16 cellular contexts compared by ENCODE assay signal in the genomic region with DNA sequence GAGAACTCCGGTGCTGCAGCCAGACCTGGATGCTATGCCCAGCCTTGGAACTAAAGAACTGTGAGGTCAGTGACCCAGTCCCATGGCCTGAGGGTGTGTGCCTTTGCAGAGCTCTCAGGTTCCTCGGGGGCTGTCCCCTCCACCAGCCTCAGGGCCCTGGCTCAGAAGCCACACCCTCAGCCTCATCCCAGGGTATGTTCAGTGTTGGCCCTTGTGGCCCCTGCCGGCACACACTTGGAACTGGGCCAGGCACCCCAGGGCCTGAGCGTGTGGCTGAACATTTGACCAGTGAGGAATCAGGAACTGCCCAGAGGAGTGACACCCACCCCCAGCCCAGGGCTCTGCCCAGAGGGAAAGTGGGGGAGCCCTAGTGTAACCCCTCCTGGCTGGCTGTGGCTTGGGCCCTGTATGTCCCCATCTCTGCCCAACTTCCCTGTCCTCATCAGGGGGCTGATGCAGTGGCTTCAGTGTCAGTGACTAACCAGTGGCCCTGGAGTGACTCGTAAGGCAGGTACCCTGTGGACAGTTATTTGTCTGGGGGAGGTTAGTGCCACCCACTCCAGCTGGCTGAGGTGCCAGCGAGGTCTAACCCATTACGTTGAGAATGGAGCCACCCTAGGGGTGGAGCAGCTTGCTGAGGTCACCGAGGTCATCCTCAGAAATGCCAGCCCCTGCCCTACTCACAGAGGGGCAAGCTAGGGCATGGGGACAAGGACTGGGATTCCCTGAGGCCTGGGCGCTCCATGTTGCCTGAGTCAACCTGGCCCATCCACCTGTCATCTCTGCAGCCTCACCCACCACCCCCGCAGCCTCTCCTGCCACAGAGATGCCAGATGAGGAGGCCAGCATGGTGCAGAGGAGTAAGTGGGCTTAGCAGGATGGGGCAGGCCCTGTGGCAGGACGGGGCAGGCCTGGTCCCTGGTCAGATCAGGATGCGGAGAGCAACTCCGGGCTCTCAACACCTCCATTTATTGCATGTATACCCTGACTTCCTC. TPM values are rescaled to one million over a fixed set of nuclear protein-coding genes. Genes with fewer than 3 reads are reported as not detected.
DNase-seq lines count a peak whose midpoint lies in the region; ATAC-seq, FAIRE-seq and TF ChIP-seq lines count a peak whose summit lies in the region.
"Had no signal": no experiment of that assay in that cellular context is flagged by ENCODE, and none has a peak within 500 bp of the region (broad histone marks: within the 10 kb centered on the region; RNA-seq: fewer than 3 reads in every experiment).

No MANE protein-coding gene starts in this region.

- no peak for DNase-seq in stimulated activated naive CD8-positive, alpha-beta T cell treated with anti-CD3 and anti-CD28 coated beads, Interleukin-15, amount 100 ng/mL, for 72 hours
- DNase-seq in stimulated activated naive CD8-positive, alpha-beta T cell treated with anti-CD3 and anti-CD28 coated beads, Interleukin-15, Interleukin-2, amounts not matched to agents 100 U/mL and 50 U/mL, for 24 hours = no peak
- DNase-seq in M059J (ENCODE audit: low read depth) (peak; percentile 55), urothelium cell line (ENCODE audit: low spot score) (no peak), DMS53 treated with DMSO at 0.1 percent for 48 hours (lab: John Stamatoyannopoulos, UW; ENCODE audit: unreplicated experiment) (no peak), prostate gland (ENCODE audit: low spot score) (no peak)
- DNase-seq in central memory CD8-positive, alpha-beta T cell (ENCODE audit: low spot score in 2 of 2) = no peak
- no peak for DNase-seq in stimulated activated naive B cell treated with anti-CD40 and anti-IgM and Interleukin-4, amounts not matched to agents 10 μg/mL and 1 μg/mL and 100 μg/mL, for 72 hours
- DNase-seq: caudate nucleus; head of caudate nucleus; left cardiac atrium; NCI-H2227 treated with DMSO at 0.1 percent for 48 hours; stimulated activated CD4-positive, alpha-beta T cell treated with anti-CD3 and anti-CD28 coated beads, Interleukin-4, amount 100 ng/mL, for 24 hours; stimulated activated naive CD4-positive, alpha-beta T cell treated with Interleukin-2 at 50 U/mL for 16 hours had no signal

- H3K36me3 ChIP-seq in prostate gland = no peaks in the 10 kb centered on the region

- no peak for FAIRE-seq in urothelium cell line (lab: Jason Lieb, UNC)

- peaks cover 0 to 6% of the 10 kb centered on the region in 2 donors for H3K9me3 Mint-ChIP-seq in stimulated activated naive CD8-positive, alpha-beta T cell treated with anti-CD3 and anti-CD28 coated beads, Interleukin-15, amount 100 ng/mL, for 72 hours
- no peaks in the 10 kb centered on the region for H3K9me3 Mint-ChIP-seq in central memory CD8-positive, alpha-beta T cell
- H3K9me3 Mint-ChIP-seq in stimulated activated naive B cell treated with anti-CD40 and anti-IgM and Interleukin-4, amounts not matched to agents 10 μg/mL and 1 μg/mL and 100 μg/mL, for 72 hours = peaks cover 0 to 6% of the 10 kb centered on the region in 2 donors

- ATAC-seq in stimulated activated naive CD8-positive, alpha-beta T cell treated with anti-CD3 and anti-CD28 coated beads, Interleukin-15, amount 100 ng/mL, for 72 hours = no peak
- ATAC-seq in stimulated activated naive CD8-positive, alpha-beta T cell treated with anti-CD3 and anti-CD28 coated beads, Interleukin-15, Interleukin-2, amounts not matched to agents 100 U/mL and 50 U/mL, for 24 hours = no peak
- no peak for ATAC-seq in central memory CD8-positive, alpha-beta T cell (replicated peaks; ENCODE audit: extremely low read depth, poor library complexity, severe bottlenecking)
- no peak for ATAC-seq in stimulated activated naive B cell treated with anti-CD40 and anti-IgM and Interleukin-4, amounts not matched to agents 10 μg/mL and 1 μg/mL and 100 μg/mL, for 72 hours (replicated peaks)
- ATAC-seq: left cardiac atrium, sciatic nerve had no signal

- H3K27ac ChIP-seq in prostate gland = no peak overlapping the region
- H3K27ac ChIP-seq: BLaER1 treated with 17β-estradiol and CSF1 and Interleukin-3, amounts not matched to agents 10 nM and 100 nM had no signal

- no peak for TF ChIP-seq CTCF in prostate gland (IDR thresholded peaks at IDR 0.05)

- no peaks in the 10 kb centered on the region for H3K9me3 ChIP-seq in prostate gland

- peaks cover 47% of the 10 kb centered on the region for H3K27me3 Mint-ChIP-seq in stimulated activated naive CD8-positive, alpha-beta T cell treated with anti-CD3 and anti-CD28 coated beads, Interleukin-15, amount 100 ng/mL, for 72 hours
- peaks cover 10% of the 10 kb centered on the region for H3K27me3 Mint-ChIP-seq in central memory CD8-positive, alpha-beta T cell
- H3K27me3 Mint-ChIP-seq in stimulated activated naive B cell treated with anti-CD40 and anti-IgM and Interleukin-4, amounts not matched to agents 10 μg/mL and 1 μg/mL and 100 μg/mL, for 72 hours = peaks cover 29 to 44% of the 10 kb centered on the region in 2 donors

- H3K4me3 ChIP-seq in prostate gland = no peak overlapping the region
- H3K4me3 ChIP-seq: BLaER1 treated with 17β-estradiol and CSF1 and Interleukin-3, amounts not matched to agents 10 nM and 100 nM had no signal

- 74% methylated on average over 11 of the region's 13 CpGs for WGBS in prostate gland

- H3K4me3 Mint-ChIP-seq in stimulated activated naive CD8-positive, alpha-beta T cell treated with anti-CD3 and anti-CD28 coated beads, Interleukin-15, amount 100 ng/mL, for 72 hours = peak overlapping the region; percentile 49 to 67
- peak overlapping the region; percentile 79 for H3K4me3 Mint-ChIP-seq in central memory CD8-positive, alpha-beta T cell
- peak overlapping the region; percentile 44 to 83 for H3K4me3 Mint-ChIP-seq in stimulated activated naive B cell treated with anti-CD40 and anti-IgM and Interleukin-4, amounts not matched to agents 10 μg/mL and 1 μg/mL and 100 μg/mL, for 72 hours

- intact Hi-C loops in prostate gland (cut with DNase I) = no loop called here

- H3K4me1 Mint-ChIP-seq in stimulated activated naive CD8-positive, alpha-beta T cell treated with anti-CD3 and anti-CD28 coated beads, Interleukin-15, amount 100 ng/mL, for 72 hours = peaks cover 44% of the 10 kb centered on the region
- peaks cover 34% of the 10 kb centered on the region for H3K4me1 Mint-ChIP-seq in central memory CD8-positive, alpha-beta T cell
- H3K4me1 Mint-ChIP-seq in stimulated activated naive B cell treated with anti-CD40 and anti-IgM and Interleukin-4, amounts not matched to agents 10 μg/mL and 1 μg/mL and 100 μg/mL, for 72 hours = peaks cover 17 to 29% of the 10 kb centered on the region in 2 donors

- peaks cover 2% of the 10 kb centered on the region for H3K27me3 ChIP-seq in prostate gland (replicated peaks; ENCODE audit: insufficient read depth)

- TF ChIP-seq POLR2A in prostate gland (IDR thresholded peaks at IDR 0.05) = no peak

- peaks cover 12% of the 10 kb centered on the region for H3K36me3 Mint-ChIP-seq in central memory CD8-positive, alpha-beta T cell (ENCODE audit: insufficient read depth)
- peaks cover 12 to 31% of the 10 kb centered on the region in 2 donors for H3K36me3 Mint-ChIP-seq in stimulated activated naive B cell treated with anti-CD40 and anti-IgM and Interleukin-4, amounts not matched to agents 10 μg/mL and 1 μg/mL and 100 μg/mL, for 72 hours

- no peak overlapping the region for H3K27ac Mint-ChIP-seq in stimulated activated naive CD8-positive, alpha-beta T cell treated with anti-CD3 and anti-CD28 coated beads, Interleukin-15, amount 100 ng/mL, for 72 hours
- H3K27ac Mint-ChIP-seq in central memory CD8-positive, alpha-beta T cell (ENCODE audit: low read depth) = no peak overlapping the region
- peak overlapping the region; percentile 59 for H3K27ac Mint-ChIP-seq in stimulated activated naive B cell treated with anti-CD40 and anti-IgM and Interleukin-4, amounts not matched to agents 10 μg/mL and 1 μg/mL and 100 μg/mL, for 72 hours

- H3K4me1 ChIP-seq in prostate gland (replicated peaks) = peaks cover 19% of the 10 kb centered on the region

RNA-seq across cellular contexts. Expression of a gene that starts 9.8 kb away (rescaled TPM):
- total RNA-seq in M059J (2014; rRNA removed; shearing (Covaris generic)) = not detected in 2 replicates
- total RNA-seq in prostate gland = 1 to 10 TPM; 3.6 to 4.1 TPM
- total RNA-seq: sciatic nerve had no signal

RNA-seq across cellular contexts. Expression of a gene that starts 27.0 kb away (rescaled TPM):
- total RNA-seq in M059J (2014; rRNA removed; shearing (Covaris generic)) = 6.2 and 8.2 TPM in 2 replicates
- total RNA-seq in prostate gland = 10 to 100 TPM; 57.0 to 80.4 TPM

RNA-seq across cellular contexts. Expression of a gene that starts 27.6 kb away (rescaled TPM):
- 2.7 and 7.3 TPM in 2 replicates for total RNA-seq in M059J (2014; rRNA removed; shearing (Covaris generic))
- 10 to 100 TPM; 21.4 to 30.4 TPM for total RNA-seq in prostate gland

RNA-seq across cellular contexts. Expression of a gene that starts 58.0 kb away (rescaled TPM):
- total RNA-seq in M059J (2014; rRNA removed; shearing (Covaris generic)) = 26.0 and 44.8 TPM in 2 replicates
- total RNA-seq in prostate gland = 10 to 100 TPM; 50.1 to 90.3 TPM
